In genomic region chr19:3520166-3521103, GRCh38 we compare ENCODE assay signal across 15 cellular contexts. TPM values are rescaled to one million over a fixed set of nuclear protein-coding genes. Genes with fewer than 3 reads are reported as not detected.
DNase-seq lines count a peak whose midpoint lies in the region; ATAC-seq and TF ChIP-seq lines count a peak whose summit lies in the region.
"Had no signal": no experiment of that assay in that cellular context is flagged by ENCODE, and none has a peak within 500 bp of the region (broad histone marks: within the 10 kb centered on the region; RNA-seq: fewer than 3 reads in every experiment).

No MANE protein-coding gene starts in this region.

- H3K4me1 Mint-ChIP-seq in progenitor cell of endocrine pancreas (ENCODE audit: low read depth), result peaks cover 1% of the 10 kb centered on the region

- H3K9me3 Mint-ChIP-seq in progenitor cell of endocrine pancreas (ENCODE audit: low read depth), result no peaks in the 10 kb centered on the region
- H3K9me3 Mint-ChIP-seq: activated naive CD4-positive, alpha-beta T cell treated with anti-CD3 and anti-CD28 coated beads, Interleukin-2, amount 50 U/mL, for 72 hours; stimulated activated naive CD8-positive, alpha-beta T cell treated with anti-CD3 and anti-CD28 coated beads, Interleukin-15, Interleukin-2, amounts not matched to agents 100 ng/mL and 50 ng/mL, for 24 hours had no signal

- peaks cover 4% of the 10 kb centered on the region; the same call in 1 of the 2 replicates for H3K4me1 ChIP-seq in HEK293 (ENCODE audit: control insufficient read depth, insufficient read depth, low read length)

- H3K36me3 Mint-ChIP-seq in progenitor cell of endocrine pancreas (ENCODE audit: insufficient read depth), result peaks cover 6% of the 10 kb centered on the region
- H3K36me3 Mint-ChIP-seq: activated naive CD4-positive, alpha-beta T cell treated with anti-CD3 and anti-CD28 coated beads, Interleukin-2, amount 50 U/mL, for 72 hours had no signal

- peaks cover 5 to 80% of the 10 kb centered on the region in 2 experiments; a peak in 1 of 3 replicates for H3K36me3 ChIP-seq in HEK293 (ENCODE audit: control insufficient read depth in 2 of 2, insufficient read depth in 1 of 2, low read length in 2 of 2)

- POLR2A ChIA-PET in HEK293 (lab: Yijun Ruan, JAX), result no interaction called here

- TF ChIP-seq CTCF in HEK293 (tag by site-specific recombination; IDR thresholded peaks at IDR 0.05), result no peak
- TF ChIP-seq CTCF in progenitor cell of endocrine pancreas (IDR thresholded peaks at IDR 0.05; ENCODE audit: unreplicated experiment), result peak; percentile 11

- DNase-seq in SK-N-DZ (ENCODE audit: low spot score), result peak; percentile 29
- no peak for DNase-seq in progenitor cell of endocrine pancreas (ENCODE audit: low spot score, unreplicated experiment)
- DNase-seq in posterior vena cava (ENCODE audit: low spot score), result no peak
- no peak for DNase-seq in foreskin melanocyte
- DNase-seq: gastrocnemius medialis; NCI-H1105 treated with DMSO at 0.1 percent for 48 hours; stimulated activated CD4-positive, alpha-beta T cell treated with anti-CD3 and anti-CD28 coated beads, Interleukin-2, amount 100 ng/mL, for 48 hours; SW 1271 had no signal

- no peaks in the 10 kb centered on the region for H3K27me3 Mint-ChIP-seq in progenitor cell of endocrine pancreas
- H3K27me3 Mint-ChIP-seq: stimulated activated naive CD8-positive, alpha-beta T cell treated with anti-CD3 and anti-CD28 coated beads, Interleukin-15, Interleukin-2, amounts not matched to agents 100 ng/mL and 50 ng/mL, for 24 hours had no signal

- H3K9me3 ChIP-seq in HEK293 (ENCODE audit: control insufficient read depth, insufficient read depth, low read depth, low read length), result no peaks in the 10 kb centered on the region
- H3K9me3 ChIP-seq: gastrocnemius medialis had no signal

- intact Hi-C loops in posterior vena cava (cut with DNase I), result no loop called here

- CTCF ChIA-PET in HEK293 (lab: Yijun Ruan, JAX), result interaction anchor here (0.6 kb wide), 1 partner anchor 24 kb away, joined by 3 read pairs; no protein-coding TSS in a partner anchor

- no peak overlapping the region for H3K4me3 Mint-ChIP-seq in progenitor cell of endocrine pancreas (ENCODE audit: low read depth)
- H3K4me3 Mint-ChIP-seq: stimulated activated naive CD8-positive, alpha-beta T cell treated with anti-CD3 and anti-CD28 coated beads, Interleukin-15, Interleukin-2, amounts not matched to agents 100 ng/mL and 50 ng/mL, for 24 hours had no signal

- ATAC-seq in esophagus mucosa, result peak; percentile 93
- ATAC-seq in GM19395 (IDR thresholded peaks at IDR 0.05; ENCODE audit: unreplicated experiment), result no peak
- no peak for ATAC-seq in GM19455 (IDR thresholded peaks at IDR 0.05; ENCODE audit: unreplicated experiment)
- ATAC-seq: gastrocnemius medialis had no signal

- peak overlapping the region; percentile 42 for H3K27ac Mint-ChIP-seq in progenitor cell of endocrine pancreas
- H3K27ac Mint-ChIP-seq: stimulated activated naive CD8-positive, alpha-beta T cell treated with anti-CD3 and anti-CD28 coated beads, Interleukin-15, Interleukin-2, amounts not matched to agents 100 ng/mL and 50 ng/mL, for 24 hours had no signal

- H3K4me3 ChIP-seq in HEK293 (ENCODE audit: low read depth, low read length), result no peak overlapping the region
- H3K4me3 ChIP-seq: gastrocnemius medialis had no signal

- H3K27ac ChIP-seq in HEK293 (ENCODE audit: extremely low read depth, low read depth, low read length), result no peak overlapping the region
- H3K27ac ChIP-seq: gastrocnemius medialis had no signal

TF ChIP-seq in HEK293, 187 proteins besides CTCF, POLR2A, EP300 and RAD21:
- TF ChIP-seq SCRT1 (tag by site-specific recombination; IDR thresholded peaks at IDR 0.05; ENCODE audit: borderline replicate concordance), result peak; percentile 85
- peak; percentile 96 for TF ChIP-seq SCRT2 (tag by site-specific recombination; IDR thresholded peaks at IDR 0.05)
- no peak for TF ChIP-seq ZNF112 (tag by site-specific recombination; IDR thresholded peaks at IDR 0.05)

RNA-seq across cellular contexts. Expression of gene FZR1, which starts 14.3 kb away (rescaled TPM):
- 25.4 and 30.6 TPM in 2 replicates for polyA plus RNA-seq in SK-N-DZ (2014; cell fraction: cytosol; rRNA removed)
- polyA plus RNA-seq in SK-N-DZ (2014; cell fraction: nucleus; rRNA removed), result 48.4 and 51.8 TPM in 2 replicates
- 38.5 TPM for total RNA-seq in esophagus mucosa
- 61.3 and 70.5 TPM in 2 replicates for total RNA-seq in progenitor cell of endocrine pancreas
- 10 to 100 TPM; 29.0 to 29.5 TPM for total RNA-seq in posterior vena cava

RNA-seq across cellular contexts. Expression of gene TEKTIP1, which starts 18.5 kb away (rescaled TPM):
- polyA plus RNA-seq in SK-N-DZ (2014; cell fraction: cytosol; rRNA removed), result not detected in 2 replicates
- 0.64 and 2.7 TPM in 2 replicates for polyA plus RNA-seq in SK-N-DZ (2014; cell fraction: nucleus; rRNA removed)
- 0.84 TPM for total RNA-seq in esophagus mucosa
- 3.8 and 4.0 TPM in 2 replicates for total RNA-seq in progenitor cell of endocrine pancreas
- total RNA-seq in posterior vena cava, result 1 to 10 TPM in 1 of 2 donors, under 1 TPM in 1; 0.90 to 2.6 TPM
- total RNA-seq: gastrocnemius medialis had no signal
- polyA plus RNA-seq: liver had no signal

RNA-seq across cellular contexts. Expression of gene DOHH, which starts 20.0 kb away (rescaled TPM):
- polyA plus RNA-seq in SK-N-DZ (2014; cell fraction: cytosol; rRNA removed), result 9.7 and 19.7 TPM in 2 replicates
- polyA plus RNA-seq in SK-N-DZ (2014; cell fraction: nucleus; rRNA removed), result 12.6 and 14.5 TPM in 2 replicates
- total RNA-seq in esophagus mucosa (11.1 TPM), progenitor cell of endocrine pancreas (9.4 and 9.9 TPM in 2 replicates), posterior vena cava (10 to 100 TPM; 10.1 to 10.7 TPM)

RNA-seq across cellular contexts. Expression of gene MFSD12, which starts 37.0 kb away (rescaled TPM):
- polyA plus RNA-seq in SK-N-DZ (2014; cell fraction: cytosol; rRNA removed), result 24.5 and 27.7 TPM in 2 replicates
- 58.4 and 59.9 TPM in 2 replicates for polyA plus RNA-seq in SK-N-DZ (2014; cell fraction: nucleus; rRNA removed)
- total RNA-seq in esophagus mucosa (25.7 TPM), progenitor cell of endocrine pancreas (71.5 and 75.1 TPM in 2 replicates), posterior vena cava (10 to 100 TPM; 49.6 to 52.7 TPM)

RNA-seq across cellular contexts. Expression of gene SMIM44, which starts 37.2 kb away (rescaled TPM):
- not detected in 2 replicates for polyA plus RNA-seq in SK-N-DZ (2014; cell fraction: cytosol; rRNA removed)
- not detected in 2 replicates for polyA plus RNA-seq in SK-N-DZ (2014; cell fraction: nucleus; rRNA removed)
- total RNA-seq in esophagus mucosa, result not detected
- total RNA-seq in progenitor cell of endocrine pancreas, result not detected in 2 replicates
- not detected for total RNA-seq in posterior vena cava
- total RNA-seq: activated naive CD4-positive, alpha-beta T cell treated with anti-CD3 and anti-CD28 coated beads, Interleukin-2, amount 50 U/mL, for 72 hours; gastrocnemius medialis; liver had no signal
- polyA plus RNA-seq: liver had no signal
